In genomic region chr2:4295680-4296079, GRCh38 we compare ENCODE assay signal across 3 cellular contexts.
"Had no signal": no experiment of that assay in that cellular context is flagged by ENCODE, and none has a peak within 500 bp of the region (broad histone marks: within the 10 kb centered on the region; RNA-seq: fewer than 3 reads in every experiment).

No MANE protein-coding gene starts in this region.

- DNase-seq: GDM1, GF-D8 had no signal

- H3K4me3 ChIP-seq: GM12878 had no signal

- ATAC-seq: GM12878 had no signal
